8 cellular contexts compared by ENCODE assay signal in the genomic region with DNA sequence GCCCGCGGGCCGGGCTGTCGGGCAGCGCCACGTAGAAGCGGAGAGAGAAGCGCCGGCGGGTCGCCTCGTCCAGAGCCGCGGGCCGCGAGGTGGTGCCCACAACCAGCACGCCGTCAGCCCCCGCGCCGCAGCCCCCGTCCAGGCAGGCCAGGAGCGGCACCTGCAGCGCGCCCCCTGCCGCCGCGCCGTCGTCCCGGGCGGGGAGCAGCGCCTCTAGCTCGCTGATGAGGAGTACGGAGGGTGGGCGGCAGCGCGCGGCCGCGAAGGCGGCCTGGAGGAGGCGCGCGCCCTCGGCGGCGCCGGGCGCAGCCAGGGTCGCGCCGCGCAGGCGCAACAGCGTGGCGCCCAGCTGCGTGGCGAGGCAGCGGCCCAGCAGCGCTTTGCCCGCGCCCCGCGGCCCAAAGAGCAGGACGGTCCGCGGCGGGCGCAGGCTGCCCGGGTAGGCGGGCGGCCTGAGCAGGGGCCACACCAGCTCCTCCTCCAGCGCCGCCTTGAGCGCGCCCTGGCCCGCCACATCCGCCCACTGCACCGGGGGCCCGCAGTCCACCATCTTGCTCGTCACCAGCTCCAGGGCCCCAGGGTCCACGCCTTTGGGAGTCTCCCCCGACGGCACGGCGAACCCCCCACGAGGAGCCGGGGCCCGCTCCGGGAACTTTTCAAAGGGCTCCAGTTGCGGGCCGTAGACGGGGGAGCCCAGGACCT. TPM values are rescaled to one million over a fixed set of nuclear protein-coding genes. Genes with fewer than 3 reads are reported as not detected.
DNase-seq lines count a peak whose midpoint lies in the region; ATAC-seq and TF ChIP-seq lines count a peak whose summit lies in the region.

No MANE protein-coding gene starts in this region.

- peak overlapping the region; percentile 68 for H3K27ac ChIP-seq in caudate nucleus (ENCODE audit: low read depth, low read length)

- no peaks in the 10 kb centered on the region for H3K9me3 Mint-ChIP-seq in WTC11

- POLR2A ChIA-PET in WTC11 (lab: Charles Lee), result interaction anchor here (0.5 to 1.3 kb wide), 5 partner anchors 14 to 52 kb away, joined by 3 to 5 read pairs (median 4); no protein-coding TSS in a partner anchor

- ATAC-seq in WTC11, result peak; percentile 52
- no peak for ATAC-seq in HG02642 (IDR thresholded peaks at IDR 0.05; ENCODE audit: poor library complexity, unreplicated experiment)
- no peak for ATAC-seq in GM18909 (IDR thresholded peaks at IDR 0.05; ENCODE audit: poor library complexity, unreplicated experiment)

- TF ChIP-seq CTCF in WTC11 (IDR thresholded peaks at IDR 0.05), result no peak

- DNase-seq in GDM1 (lab: John Stamatoyannopoulos, UW) (peak; percentile 16), NCI-H1694 treated with DMSO at 0.1 percent for 48 hours (lab: John Stamatoyannopoulos, UW) (peak; percentile 69), WTC11 (ENCODE audit: low spot score) (peak; percentile 84), caudate nucleus (lab: John Stamatoyannopoulos, UW) (peak in 57 of 61 donors; percentile 5 to 84 (median 65)), medulla oblongata (ENCODE audit: extremely low spot score) (peak; percentile 26)
- DNase-seq in stimulated activated CD8-positive, alpha-beta memory T cell treated with anti-CD3 and anti-CD28 coated beads, Interleukin-15, amount 100 ng/mL, for 24 hours (ENCODE audit: low read depth), result peak; percentile 66

- peak overlapping the region; percentile 58 for H3K4me3 Mint-ChIP-seq in WTC11

- peaks cover 51% of the 10 kb centered on the region for H3K27me3 Mint-ChIP-seq in WTC11 (ENCODE audit: low read depth)

- CTCF ChIA-PET in WTC11 (lab: Charles Lee), result interaction anchor here (0.6 to 10.7 kb wide), 32 partner anchors 8 to 1812 kb away, joined by 3 to 164 read pairs (median 5); a partner anchor contains a TSS

- H3K27ac Mint-ChIP-seq in WTC11, result no peak overlapping the region

- peaks cover 24% of the 10 kb centered on the region for H3K4me1 Mint-ChIP-seq in WTC11

- no peaks in the 10 kb centered on the region for H3K36me3 Mint-ChIP-seq in WTC11

TF ChIP-seq in WTC11, 78 proteins besides CTCF, POLR2A, EP300 and RAD21 (continues in another document):
- no peak for TF ChIP-seq ATF1 (CRISPR knock-in tag; IDR thresholded peaks at IDR 0.05)
- TF ChIP-seq ZNF232 (CRISPR knock-in tag; IDR thresholded peaks at IDR 0.05), result no peak
- TF ChIP-seq ESRRA (CRISPR knock-in tag; IDR thresholded peaks at IDR 0.05; ENCODE audit: borderline replicate concordance), result 0 out of 2 replicates have a peak, but pooled peaks have one; percentile 58
- no peak for TF ChIP-seq SMAD4 (CRISPR knock-in tag; IDR thresholded peaks at IDR 0.05)
- TF ChIP-seq, protein P1, sequence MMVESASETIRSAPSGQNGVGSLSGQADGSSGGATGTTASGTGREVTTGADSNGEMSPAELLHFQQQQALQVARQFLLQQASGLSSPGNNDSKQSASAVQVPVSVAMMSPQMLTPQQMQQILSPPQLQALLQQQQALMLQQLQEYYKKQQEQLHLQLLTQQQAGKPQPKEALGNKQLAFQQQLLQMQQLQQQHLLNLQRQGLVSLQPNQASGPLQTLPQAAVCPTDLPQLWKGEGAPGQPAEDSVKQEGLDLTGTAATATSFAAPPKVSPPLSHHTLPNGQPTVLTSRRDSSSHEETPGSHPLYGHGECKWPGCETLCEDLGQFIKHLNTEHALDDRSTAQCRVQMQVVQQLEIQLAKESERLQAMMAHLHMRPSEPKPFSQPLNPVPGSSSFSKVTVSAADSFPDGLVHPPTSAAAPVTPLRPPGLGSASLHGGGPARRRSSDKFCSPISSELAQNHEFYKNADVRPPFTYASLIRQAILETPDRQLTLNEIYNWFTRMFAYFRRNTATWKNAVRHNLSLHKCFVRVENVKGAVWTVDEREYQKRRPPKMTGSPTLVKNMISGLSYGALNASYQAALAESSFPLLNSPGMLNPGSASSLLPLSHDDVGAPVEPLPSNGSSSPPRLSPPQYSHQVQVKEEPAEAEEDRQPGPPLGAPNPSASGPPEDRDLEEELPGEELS (CRISPR knock-in tag; IDR thresholded peaks at IDR 0.05), result peak; percentile 31; the same call in 1 of the 2 replicates
- no peak for TF ChIP-seq SOX15 (CRISPR knock-in tag; IDR thresholded peaks at IDR 0.05)
- TF ChIP-seq NFYB (CRISPR knock-in tag; conservative IDR thresholded peaks at IDR 0.05; ENCODE audit: low read depth), result no peak
- no peak for TF ChIP-seq ZBTB21 (CRISPR knock-in tag; IDR thresholded peaks at IDR 0.05; ENCODE audit: borderline replicate concordance)
- TF ChIP-seq RORB (CRISPR knock-in tag; IDR thresholded peaks at IDR 0.05), result no peak
- TF ChIP-seq ZNF263 (CRISPR knock-in tag; IDR thresholded peaks at IDR 0.05; ENCODE audit: low read depth), result no peak
- TF ChIP-seq, protein P2, sequence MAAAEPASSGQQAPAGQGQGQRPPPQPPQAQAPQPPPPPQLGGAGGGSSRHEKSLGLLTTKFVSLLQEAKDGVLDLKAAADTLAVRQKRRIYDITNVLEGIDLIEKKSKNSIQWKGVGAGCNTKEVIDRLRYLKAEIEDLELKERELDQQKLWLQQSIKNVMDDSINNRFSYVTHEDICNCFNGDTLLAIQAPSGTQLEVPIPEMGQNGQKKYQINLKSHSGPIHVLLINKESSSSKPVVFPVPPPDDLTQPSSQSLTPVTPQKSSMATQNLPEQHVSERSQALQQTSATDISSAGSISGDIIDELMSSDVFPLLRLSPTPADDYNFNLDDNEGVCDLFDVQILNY (CRISPR knock-in tag; IDR thresholded peaks at IDR 0.05), result peak; percentile 65; the same call in 1 of the 2 replicates
- TF ChIP-seq, protein P3, sequence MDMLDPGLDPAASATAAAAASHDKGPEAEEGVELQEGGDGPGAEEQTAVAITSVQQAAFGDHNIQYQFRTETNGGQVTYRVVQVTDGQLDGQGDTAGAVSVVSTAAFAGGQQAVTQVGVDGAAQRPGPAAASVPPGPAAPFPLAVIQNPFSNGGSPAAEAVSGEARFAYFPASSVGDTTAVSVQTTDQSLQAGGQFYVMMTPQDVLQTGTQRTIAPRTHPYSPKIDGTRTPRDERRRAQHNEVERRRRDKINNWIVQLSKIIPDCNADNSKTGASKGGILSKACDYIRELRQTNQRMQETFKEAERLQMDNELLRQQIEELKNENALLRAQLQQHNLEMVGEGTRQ (CRISPR knock-in tag; IDR thresholded peaks at IDR 0.05), result peak; percentile 23; the same call in 1 of the 2 replicates
- TF ChIP-seq, protein P4, sequence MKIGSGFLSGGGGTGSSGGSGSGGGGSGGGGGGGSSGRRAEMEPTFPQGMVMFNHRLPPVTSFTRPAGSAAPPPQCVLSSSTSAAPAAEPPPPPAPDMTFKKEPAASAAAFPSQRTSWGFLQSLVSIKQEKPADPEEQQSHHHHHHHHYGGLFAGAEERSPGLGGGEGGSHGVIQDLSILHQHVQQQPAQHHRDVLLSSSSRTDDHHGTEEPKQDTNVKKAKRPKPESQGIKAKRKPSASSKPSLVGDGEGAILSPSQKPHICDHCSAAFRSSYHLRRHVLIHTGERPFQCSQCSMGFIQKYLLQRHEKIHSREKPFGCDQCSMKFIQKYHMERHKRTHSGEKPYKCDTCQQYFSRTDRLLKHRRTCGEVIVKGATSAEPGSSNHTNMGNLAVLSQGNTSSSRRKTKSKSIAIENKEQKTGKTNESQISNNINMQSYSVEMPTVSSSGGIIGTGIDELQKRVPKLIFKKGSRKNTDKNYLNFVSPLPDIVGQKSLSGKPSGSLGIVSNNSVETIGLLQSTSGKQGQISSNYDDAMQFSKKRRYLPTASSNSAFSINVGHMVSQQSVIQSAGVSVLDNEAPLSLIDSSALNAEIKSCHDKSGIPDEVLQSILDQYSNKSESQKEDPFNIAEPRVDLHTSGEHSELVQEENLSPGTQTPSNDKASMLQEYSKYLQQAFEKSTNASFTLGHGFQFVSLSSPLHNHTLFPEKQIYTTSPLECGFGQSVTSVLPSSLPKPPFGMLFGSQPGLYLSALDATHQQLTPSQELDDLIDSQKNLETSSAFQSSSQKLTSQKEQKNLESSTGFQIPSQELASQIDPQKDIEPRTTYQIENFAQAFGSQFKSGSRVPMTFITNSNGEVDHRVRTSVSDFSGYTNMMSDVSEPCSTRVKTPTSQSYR (CRISPR knock-in tag; IDR thresholded peaks at IDR 0.05), result no peak
- TF ChIP-seq, protein P5, sequence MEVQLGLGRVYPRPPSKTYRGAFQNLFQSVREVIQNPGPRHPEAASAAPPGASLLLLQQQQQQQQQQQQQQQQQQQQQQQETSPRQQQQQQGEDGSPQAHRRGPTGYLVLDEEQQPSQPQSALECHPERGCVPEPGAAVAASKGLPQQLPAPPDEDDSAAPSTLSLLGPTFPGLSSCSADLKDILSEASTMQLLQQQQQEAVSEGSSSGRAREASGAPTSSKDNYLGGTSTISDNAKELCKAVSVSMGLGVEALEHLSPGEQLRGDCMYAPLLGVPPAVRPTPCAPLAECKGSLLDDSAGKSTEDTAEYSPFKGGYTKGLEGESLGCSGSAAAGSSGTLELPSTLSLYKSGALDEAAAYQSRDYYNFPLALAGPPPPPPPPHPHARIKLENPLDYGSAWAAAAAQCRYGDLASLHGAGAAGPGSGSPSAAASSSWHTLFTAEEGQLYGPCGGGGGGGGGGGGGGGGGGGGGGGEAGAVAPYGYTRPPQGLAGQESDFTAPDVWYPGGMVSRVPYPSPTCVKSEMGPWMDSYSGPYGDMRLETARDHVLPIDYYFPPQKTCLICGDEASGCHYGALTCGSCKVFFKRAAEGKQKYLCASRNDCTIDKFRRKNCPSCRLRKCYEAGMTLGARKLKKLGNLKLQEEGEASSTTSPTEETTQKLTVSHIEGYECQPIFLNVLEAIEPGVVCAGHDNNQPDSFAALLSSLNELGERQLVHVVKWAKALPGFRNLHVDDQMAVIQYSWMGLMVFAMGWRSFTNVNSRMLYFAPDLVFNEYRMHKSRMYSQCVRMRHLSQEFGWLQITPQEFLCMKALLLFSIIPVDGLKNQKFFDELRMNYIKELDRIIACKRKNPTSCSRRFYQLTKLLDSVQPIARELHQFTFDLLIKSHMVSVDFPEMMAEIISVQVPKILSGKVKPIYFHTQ (CRISPR knock-in tag; IDR thresholded peaks at IDR 0.05), result no peak
- TF ChIP-seq HMGA2 (CRISPR knock-in tag; IDR thresholded peaks at IDR 0.05), result no peak
- TF ChIP-seq, protein P6, sequence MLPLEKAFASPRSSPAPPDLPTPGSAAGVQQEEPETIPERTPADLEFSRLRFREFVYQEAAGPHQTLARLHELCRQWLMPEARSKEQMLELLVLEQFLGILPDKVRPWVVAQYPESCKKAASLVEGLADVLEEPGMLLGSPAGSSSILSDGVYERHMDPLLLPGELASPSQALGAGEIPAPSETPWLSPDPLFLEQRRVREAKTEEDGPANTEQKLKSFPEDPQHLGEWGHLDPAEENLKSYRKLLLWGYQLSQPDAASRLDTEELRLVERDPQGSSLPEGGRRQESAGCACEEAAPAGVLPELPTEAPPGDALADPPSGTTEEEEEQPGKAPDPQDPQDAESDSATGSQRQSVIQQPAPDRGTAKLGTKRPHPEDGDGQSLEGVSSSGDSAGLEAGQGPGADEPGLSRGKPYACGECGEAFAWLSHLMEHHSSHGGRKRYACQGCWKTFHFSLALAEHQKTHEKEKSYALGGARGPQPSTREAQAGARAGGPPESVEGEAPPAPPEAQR (CRISPR knock-in tag; IDR thresholded peaks at IDR 0.05), result no peak
- TF ChIP-seq CBFB (CRISPR knock-in tag; IDR thresholded peaks at IDR 0.05; ENCODE audit: low read depth), result no peak; the same call in 1 of the 2 replicates
- no peak for TF ChIP-seq TP53 (CRISPR knock-in tag; IDR thresholded peaks at IDR 0.05)

RNA-seq across cellular contexts. Expression of a gene that starts 27.6 kb away (rescaled TPM):
- 9.9 to 10.3 TPM (median 10.0 TPM) in 3 replicates for total RNA-seq in WTC11 (2021)

Comparison
In these comparisons a context has a peak if more than half of its experiments do, and no peak if none do; other contexts are left out.
1. DNase-seq: peak in every context shown above with its lines; median percentile 84 in WTC11; 69 in NCI-H1694 treated with DMSO at 0.1 percent for 48 hours; 66 in stimulated activated CD8-positive, alpha-beta memory T cell treated with anti-CD3 and anti-CD28 coated beads, Interleukin-15, amount 100 ng/mL, for 24 hours; 65 in caudate nucleus; 26 in medulla oblongata; 16 in GDM1.